1 cellular context compared by ENCODE assay signal in genomic region chr1:26797627-26798026, GRCh38.
TF ChIP-seq lines count a peak whose summit lies in the region.

No MANE protein-coding gene starts in this region.

TF ChIP-seq in endothelial cell of umbilical vein, 7 proteins besides CTCF, POLR2A, EP300 and RAD21 (continued from another document):
- no peak for TF ChIP-seq GATA2 (IDR thresholded peaks at IDR 0.05; ENCODE audit: insufficient read depth, insufficient read length, low read depth, low read length)
- TF ChIP-seq JUN (IDR thresholded peaks at IDR 0.05; ENCODE audit: borderline replicate concordance, insufficient read depth, insufficient read length, low read depth): no peak
- no peak for TF ChIP-seq POLR2AphosphoS5 (IDR thresholded peaks at IDR 0.05; ENCODE audit: insufficient read depth, low read depth, low read length)
- no peak for TF ChIP-seq EZH2 (IDR thresholded peaks at IDR 0.05; ENCODE audit: borderline replicate concordance, low read depth, low read length, severe bottlenecking)
- no peak for TF ChIP-seq FOS (IDR thresholded peaks at IDR 0.05; ENCODE audit: borderline replicate concordance, insufficient read depth, low read length)
